ENCODE assay signal across 10 cellular contexts in the genomic region with DNA sequence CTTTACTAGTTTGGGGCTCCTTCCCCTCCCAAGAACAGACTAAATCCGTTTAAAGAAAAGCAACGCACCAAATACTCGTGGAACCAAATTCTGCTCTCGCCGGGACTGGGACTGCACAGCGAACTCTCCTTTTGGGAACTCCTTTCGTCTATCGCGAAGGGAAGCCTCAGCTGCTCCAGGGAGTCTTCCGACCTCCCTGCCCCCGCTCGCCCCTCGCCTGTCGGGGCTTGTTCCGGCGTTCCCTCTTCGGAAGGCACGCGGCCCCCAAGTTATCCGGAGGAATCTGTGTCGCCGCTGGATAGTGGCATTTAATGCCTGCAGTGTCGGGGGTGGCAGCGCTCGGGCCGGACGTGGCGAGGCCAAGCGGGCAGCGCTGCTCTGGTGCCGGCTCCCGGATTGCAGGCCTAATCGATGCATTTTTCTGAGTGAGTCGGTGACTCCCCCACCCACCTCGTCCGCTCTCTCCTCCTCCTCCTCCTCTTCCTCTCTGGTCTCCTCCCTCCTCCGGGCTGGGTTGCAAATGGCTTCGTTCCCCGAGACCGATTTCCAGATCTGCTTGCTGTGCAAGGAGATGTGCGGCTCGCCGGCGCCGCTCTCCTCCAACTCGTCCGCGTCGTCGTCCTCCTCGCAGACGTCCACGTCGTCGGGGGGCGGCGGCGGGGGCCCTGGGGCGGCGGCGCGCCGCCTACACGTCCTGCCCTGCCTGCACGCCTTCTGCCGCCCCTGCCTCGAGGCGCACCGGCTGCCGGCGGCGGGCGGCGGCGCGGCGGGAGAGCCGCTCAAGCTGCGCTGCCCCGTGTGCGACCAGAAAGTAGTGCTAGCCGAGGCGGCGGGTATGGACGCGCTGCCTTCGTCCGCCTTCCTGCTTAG. TPM values are rescaled to one million over a fixed set of nuclear protein-coding genes. Genes with fewer than 3 reads are reported as not detected.
DNase-seq lines count a peak whose midpoint lies in the region; ATAC-seq and TF ChIP-seq lines count a peak whose summit lies in the region.
"Had no signal": no experiment of that assay in that cellular context is flagged by ENCODE, and none has a peak within 500 bp of the region (broad histone marks: within the 10 kb centered on the region; RNA-seq: fewer than 3 reads in every experiment).

Gene TRIM71, plus strand, starts transcription at position 437 of the 870 bp plus-strand sequence. Its CDS starts 84 bp downstream, at position 521.

- H3K18ac ChIP-seq in IMR-90 (ENCODE audit: low read depth, low read length) = no peak within 1 kb of the TSS

- CTCF ChIA-PET in IMR-90 (lab: Yijun Ruan, JAX) = no interaction called here

- no peak within 1 kb of the TSS for H2BK15ac ChIP-seq in IMR-90 (ENCODE audit: low read depth, low read length)

- ATAC-seq in IMR-90 (ENCODE audit: low read depth) = no peak
- no peak for ATAC-seq in central memory CD8-positive, alpha-beta T cell (replicated peaks; ENCODE audit: extremely low read depth, poor library complexity, severe bottlenecking)
- no peak for ATAC-seq in HG03439 (IDR thresholded peaks at IDR 0.05; ENCODE audit: unreplicated experiment)
- ATAC-seq in GM21447 (IDR thresholded peaks at IDR 0.05; ENCODE audit: unreplicated experiment) = no peak

- dilution Hi-C loops in IMR-90 (cut with HindIII; ENCODE audit: low sequenced_read_pairs, unreplicated experiment) = no loop called here

- intact Hi-C loops in IMR-90 (cut with micrococcal nuclease) = loop anchor here (10.0 kb wide), 2 partner anchors 117 to 1737 kb away; no protein-coding TSS in a partner anchor

- in situ Hi-C loops in IMR-90 (cut with MboI; ENCODE audit: low sequenced_read_pairs) = no loop called here

- H3K9me3 ChIP-seq in IMR-90 (ENCODE audit: control insufficient read depth, insufficient read depth, low read length) (peaks cover 21% of the 10 kb centered on the region), muscle layer of duodenum (ENCODE audit: control insufficient read depth in 1 of 2, low read length in 2 of 2) (peaks cover 0 to 3% of the 10 kb centered on the region in 2 donors)

- TF ChIP-seq POLR2A in IMR-90 (IDR thresholded peaks at IDR 0.05; ENCODE audit: low read depth, low read length) = no peak

- H4K8ac ChIP-seq in IMR-90 (ENCODE audit: low read depth in 2 of 2, low read length in 2 of 2) = no peak within 1 kb of the TSS

- H2BK20ac ChIP-seq in IMR-90 (ENCODE audit: low read depth, low read length) = no peak within 1 kb of the TSS

- H2AFZ ChIP-seq in IMR-90 (replicated peaks; ENCODE audit: low read length, poor library complexity) = peak within 1 kb of the TSS; percentile 78

- peaks cover 43% of the 10 kb centered on the region for H3K27me3 Mint-ChIP-seq in central memory CD8-positive, alpha-beta T cell

- WGBS in IMR-90 (ENCODE audit: extremely low coverage in 2 of 2, insufficient read length in 1 of 2), 2 experiments = 2% methylated on average over 38 of the region's 88 CpGs; no CpG with 5 or more reads in 1 of the 2 experiments

- no peak within 1 kb of the TSS for H3K27ac ChIP-seq in IMR-90 (ENCODE audit: insufficient read depth, low read length)
- H3K27ac ChIP-seq in muscle layer of duodenum (ENCODE audit: low read length) = no peak within 1 kb of the TSS

- H3K4me1 Mint-ChIP-seq in central memory CD8-positive, alpha-beta T cell = no peaks in the 10 kb centered on the region

- DNase-seq in D341Med (ENCODE audit: low spot score) (peak; percentile 76), IMR-90 (no peak), NCI-H2171 treated with DMSO at 0.1 percent for 48 hours (lab: John Stamatoyannopoulos, UW) (no peak), AML-193 (lab: John Stamatoyannopoulos, UW) (no peak)
- DNase-seq in central memory CD8-positive, alpha-beta T cell (ENCODE audit: low spot score in 2 of 2) = no peak

- H4K20me1 ChIP-seq in IMR-90 (ENCODE audit: insufficient read depth, low read length) = no peaks in the 10 kb centered on the region

- TF ChIP-seq RAD21 in IMR-90 (IDR thresholded peaks at IDR 0.05; ENCODE audit: low read length) = no peak

- no peaks in the 10 kb centered on the region for H3K79me1 ChIP-seq in IMR-90 (ENCODE audit: low read depth in 1 of 2, low read length in 2 of 2)

- H2AK9ac ChIP-seq in IMR-90 (replicated peaks; ENCODE audit: low read depth, low read length, poor library complexity) = peak within 1 kb of the TSS; percentile 30

- H3K36me3 Mint-ChIP-seq in central memory CD8-positive, alpha-beta T cell (ENCODE audit: insufficient read depth) = no peaks in the 10 kb centered on the region

- POLR2A ChIA-PET in IMR-90 (lab: Charles Lee; ENCODE audit: unreplicated experiment) = no interaction called here

- TF ChIP-seq CTCF in IMR-90 (conservative IDR thresholded peaks at IDR 0.05; ENCODE audit: low read depth, low read length) = no peak

- peak within 1 kb of the TSS; percentile 58 for H3K4me3 Mint-ChIP-seq in central memory CD8-positive, alpha-beta T cell

- no peak within 1 kb of the TSS for H4K5ac ChIP-seq in IMR-90 (ENCODE audit: low read depth, low read length)

- H3K4me3 ChIP-seq in IMR-90 (ENCODE audit: insufficient read depth, low read depth, low read length) (peak within 1 kb of the TSS; percentile 38), muscle layer of duodenum (ENCODE audit: low read depth in 1 of 2, low read length in 2 of 2) (peak within 1 kb of the TSS; percentile 33 to 63)

- no peaks in the 10 kb centered on the region for H3K9me3 Mint-ChIP-seq in central memory CD8-positive, alpha-beta T cell

- H3K27me3 ChIP-seq in IMR-90 (ENCODE audit: control insufficient read depth, insufficient read depth, low read length) = peaks cover 78% of the 10 kb centered on the region
- peaks cover 36% of the 10 kb centered on the region for H3K27me3 ChIP-seq in muscle layer of duodenum (ENCODE audit: low read depth, low read length)

- no peak within 1 kb of the TSS for H2BK120ac ChIP-seq in IMR-90 (ENCODE audit: low read depth, low read length)

- no peaks in the 10 kb centered on the region for H3K9me1 ChIP-seq in IMR-90 (ENCODE audit: insufficient read depth, low read length)

- BruUV-seq in IMR-90 (replicated peaks; lab: Mats Ljungman, UMichigan) = no TSS peak

- H2BK5ac ChIP-seq in IMR-90 (ENCODE audit: low read depth, low read length, poor library complexity, severe bottlenecking) = no peak within 1 kb of the TSS

- H3K27ac Mint-ChIP-seq in central memory CD8-positive, alpha-beta T cell (ENCODE audit: low read depth) = no peak within 1 kb of the TSS

- no peak within 1 kb of the TSS for H3K9ac ChIP-seq in IMR-90 (ENCODE audit: low read depth, low read length)

- H3K4me1 ChIP-seq in IMR-90 (ENCODE audit: control insufficient read depth, insufficient read depth, low read length) (peaks cover 3% of the 10 kb centered on the region; the same call in 1 of the 2 replicates), muscle layer of duodenum (ENCODE audit: control insufficient read depth in 1 of 2, insufficient read depth in 2 of 2, low read length in 2 of 2) (peaks cover 0 to 23% of the 10 kb centered on the region in 2 donors)

- H3K23ac ChIP-seq in IMR-90 (ENCODE audit: low read depth, low read length) = no peak within 1 kb of the TSS

- no peak within 1 kb of the TSS for H3K4ac ChIP-seq in IMR-90 (ENCODE audit: low read depth, low read length)

- H3K14ac ChIP-seq in IMR-90 (replicated peaks; ENCODE audit: low read depth, low read length) = no peak within 1 kb of the TSS

- peak within 1 kb of the TSS; percentile 94 for H3K4me2 ChIP-seq in IMR-90 (ENCODE audit: low read depth, low read length)

- no peak within 1 kb of the TSS for H2AK5ac ChIP-seq in IMR-90 (ENCODE audit: low read depth, low read length)

- no peak within 1 kb of the TSS for H3K56ac ChIP-seq in IMR-90 (ENCODE audit: extremely low read depth, insufficient read depth, low read length)

- H4K91ac ChIP-seq in IMR-90 (ENCODE audit: insufficient read depth, low read depth, low read length) = no peak within 1 kb of the TSS

- no peaks in the 10 kb centered on the region for H3K36me3 ChIP-seq in IMR-90 (ENCODE audit: control insufficient read depth, insufficient read depth, low read length)
- no peaks in the 10 kb centered on the region for H3K36me3 ChIP-seq in muscle layer of duodenum (ENCODE audit: control insufficient read depth in 1 of 2, insufficient read depth in 2 of 2, low read length in 2 of 2)

TF ChIP-seq in IMR-90, 13 proteins besides CTCF, POLR2A, EP300 and RAD21:
- TF ChIP-seq BHLHE40 (IDR thresholded peaks at IDR 0.05; ENCODE audit: low read depth, low read length) = no peak
- TF ChIP-seq RCOR1 (IDR thresholded peaks at IDR 0.05; ENCODE audit: insufficient replicate concordance, low read length) = no peak
- no peak for TF ChIP-seq RFX5 (IDR thresholded peaks at IDR 0.05; ENCODE audit: low read depth, low read length)
- no peak for TF ChIP-seq NFE2L2 (IDR thresholded peaks at IDR 0.05; ENCODE audit: low read depth, low read length)
- no peak for TF ChIP-seq MXI1 (IDR thresholded peaks at IDR 0.05; ENCODE audit: borderline replicate concordance, low read depth, low read length)
- TF ChIP-seq CHD1 (IDR thresholded peaks at IDR 0.05; ENCODE audit: low read depth, low read length) = no peak
- no peak for TF ChIP-seq FOS (IDR thresholded peaks at IDR 0.05; ENCODE audit: low read depth, low read length)
- TF ChIP-seq CEBPB (IDR thresholded peaks at IDR 0.05; ENCODE audit: low read depth, low read length) = no peak
- no peak for TF ChIP-seq MAZ (IDR thresholded peaks at IDR 0.05; ENCODE audit: borderline replicate concordance, low read depth, low read length)
- no peak for TF ChIP-seq MAFK (IDR thresholded peaks at IDR 0.05; ENCODE audit: low read depth, low read length)
- TF ChIP-seq, protein P1, sequence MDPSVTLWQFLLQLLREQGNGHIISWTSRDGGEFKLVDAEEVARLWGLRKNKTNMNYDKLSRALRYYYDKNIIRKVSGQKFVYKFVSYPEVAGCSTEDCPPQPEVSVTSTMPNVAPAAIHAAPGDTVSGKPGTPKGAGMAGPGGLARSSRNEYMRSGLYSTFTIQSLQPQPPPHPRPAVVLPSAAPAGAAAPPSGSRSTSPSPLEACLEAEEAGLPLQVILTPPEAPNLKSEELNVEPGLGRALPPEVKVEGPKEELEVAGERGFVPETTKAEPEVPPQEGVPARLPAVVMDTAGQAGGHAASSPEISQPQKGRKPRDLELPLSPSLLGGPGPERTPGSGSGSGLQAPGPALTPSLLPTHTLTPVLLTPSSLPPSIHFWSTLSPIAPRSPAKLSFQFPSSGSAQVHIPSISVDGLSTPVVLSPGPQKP (IDR thresholded peaks at IDR 0.05; ENCODE audit: borderline replicate concordance, low read depth, low read length) = no peak
- no peak for TF ChIP-seq SMC3 (IDR thresholded peaks at IDR 0.05; ENCODE audit: low read depth, low read length)
- TF ChIP-seq, protein P2, sequence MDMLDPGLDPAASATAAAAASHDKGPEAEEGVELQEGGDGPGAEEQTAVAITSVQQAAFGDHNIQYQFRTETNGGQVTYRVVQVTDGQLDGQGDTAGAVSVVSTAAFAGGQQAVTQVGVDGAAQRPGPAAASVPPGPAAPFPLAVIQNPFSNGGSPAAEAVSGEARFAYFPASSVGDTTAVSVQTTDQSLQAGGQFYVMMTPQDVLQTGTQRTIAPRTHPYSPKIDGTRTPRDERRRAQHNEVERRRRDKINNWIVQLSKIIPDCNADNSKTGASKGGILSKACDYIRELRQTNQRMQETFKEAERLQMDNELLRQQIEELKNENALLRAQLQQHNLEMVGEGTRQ (IDR thresholded peaks at IDR 0.05; ENCODE audit: low read depth, low read length) = no peak

RNA-seq across cellular contexts. Expression of gene TRIM71, which starts in this region (rescaled TPM):
- not detected in 2 replicates for total RNA-seq in IMR-90 (2012; rRNA removed)
- not detected in 2 replicates for polyA plus RNA-seq in IMR-90 (2012; rRNA removed)
- polyA plus RNA-seq in IMR-90 (2012; cell fraction: cytosol; rRNA removed) = not detected in 2 replicates
- polyA plus RNA-seq in IMR-90 (2012; cell fraction: nucleus; rRNA removed; ENCODE audit: low replicate concordance) = not detected in 2 replicates
- total RNA-seq: myocyte, NCI-H460 had no signal
